In genomic region chr7:2719007-2719406, GRCh38 we compare ENCODE assay signal across 8 cellular contexts. TPM values are rescaled to one million over a fixed set of nuclear protein-coding genes. Genes with fewer than 3 reads are reported as not detected.
DNase-seq lines count a peak whose midpoint lies in the region; ATAC-seq and FAIRE-seq lines count a peak whose summit lies in the region.

No MANE protein-coding gene starts in this region.

- no peaks in the 10 kb centered on the region for H3K27me3 ChIP-seq in small intestine (ENCODE audit: control insufficient read depth in 2 of 2, insufficient read depth in 2 of 2, low read length in 2 of 2)

- WGBS in small intestine, 3 donors = 80 to 82% (median 81%) methylated on average over 16 of the region's 16 CpGs

- in situ Hi-C loops in KBM-7 (cut with MboI; ENCODE audit: low pct_unique_long_range_greater_than_20kb, low sequenced_read_pairs) = no loop called here

- no peak overlapping the region for H3K27ac Mint-ChIP-seq in activated CD4-positive, alpha-beta T cell treated with anti-CD3 and anti-CD28 coated beads, Interleukin-2, amount 10 ng/mL, durations not matched to agents 24 days and 14 days

- DNase-seq in COLO668 (lab: John Stamatoyannopoulos, UW; ENCODE audit: unreplicated experiment) (peak; percentile 52), KBM-7 (peak; percentile 40), ecto neural progenitor cell (ENCODE audit: low spot score) (peak; percentile 67), small intestine (peak; percentile 20)
- DNase-seq in activated CD4-positive, alpha-beta T cell treated with anti-CD3 and anti-CD28 coated beads, Interleukin-2, amount 10 ng/mL, durations not matched to agents 24 days and 14 days = peak; percentile 87

- peaks cover 2 to 8% of the 10 kb centered on the region in 2 donors for H3K4me1 ChIP-seq in small intestine (ENCODE audit: control insufficient read depth in 2 of 2, insufficient read depth in 1 of 2, low read depth in 1 of 2, low read length in 1 of 2)

- no peak overlapping the region for H3K4me3 ChIP-seq in small intestine (ENCODE audit: low read depth in 1 of 2, low read length in 2 of 2)

- intact Hi-C loops in activated CD4-positive, alpha-beta T cell treated with anti-CD3 and anti-CD28 coated beads, Interleukin-2, amount 10 ng/mL, durations not matched to agents 24 days and 14 days (cut with micrococcal nuclease) = loop anchor here (5.0 kb wide), 1 partner anchor 123 kb away; the partner anchor contains the start of gene GNA12

- H3K27ac ChIP-seq in small intestine (ENCODE audit: low read depth in 1 of 2, low read length in 1 of 2) = no peak overlapping the region

- no peak for FAIRE-seq in small intestine (lab: Jason Lieb, UNC)

- H3K9me3 ChIP-seq in small intestine (ENCODE audit: control insufficient read depth, low read depth) = no peaks in the 10 kb centered on the region

- peaks cover 6% of the 10 kb centered on the region for H3K36me3 Mint-ChIP-seq in activated CD4-positive, alpha-beta T cell treated with anti-CD3 and anti-CD28 coated beads, Interleukin-2, amount 10 ng/mL, durations not matched to agents 24 days and 14 days (ENCODE audit: low read depth)

- no peaks in the 10 kb centered on the region for H3K27me3 Mint-ChIP-seq in activated CD4-positive, alpha-beta T cell treated with anti-CD3 and anti-CD28 coated beads, Interleukin-2, amount 10 ng/mL, durations not matched to agents 24 days and 14 days

- ATAC-seq in GM21381 (IDR thresholded peaks at IDR 0.05; ENCODE audit: unreplicated experiment) = no peak
- no peak for ATAC-seq in GM19452 (IDR thresholded peaks at IDR 0.05; ENCODE audit: unreplicated experiment)
- ATAC-seq in GM19395 (IDR thresholded peaks at IDR 0.05; ENCODE audit: unreplicated experiment) = no peak

- peaks cover 56% of the 10 kb centered on the region for H3K4me1 Mint-ChIP-seq in activated CD4-positive, alpha-beta T cell treated with anti-CD3 and anti-CD28 coated beads, Interleukin-2, amount 10 ng/mL, durations not matched to agents 24 days and 14 days

- H3K36me3 ChIP-seq in small intestine (ENCODE audit: control insufficient read depth in 2 of 2, insufficient read depth in 2 of 2, low read length in 2 of 2) = no peaks in the 10 kb centered on the region

- H3K9me3 Mint-ChIP-seq in activated CD4-positive, alpha-beta T cell treated with anti-CD3 and anti-CD28 coated beads, Interleukin-2, amount 10 ng/mL, durations not matched to agents 24 days and 14 days = no peaks in the 10 kb centered on the region

- H3K4me3 Mint-ChIP-seq in activated CD4-positive, alpha-beta T cell treated with anti-CD3 and anti-CD28 coated beads, Interleukin-2, amount 10 ng/mL, durations not matched to agents 24 days and 14 days = no peak overlapping the region

RNA-seq across cellular contexts. Expression of gene AMZ1, which starts 31.0 kb away (rescaled TPM):
- not detected in 2 replicates for total RNA-seq in activated CD4-positive, alpha-beta T cell treated with anti-CD3 and anti-CD28 coated beads, Interleukin-2, amount 10 ng/mL, durations not matched to agents 24 days and 14 days
- under 1 TPM in 1 of 3 donors, not detected in 2; 0.07 TPM for polyA plus RNA-seq in small intestine

Comparison
In these comparisons a context has a peak if more than half of its experiments do, and no peak if none do; other contexts are left out.
1. DNase-seq: peak in every context shown above with its lines; median percentile 87 in activated CD4-positive, alpha-beta T cell treated with anti-CD3 and anti-CD28 coated beads, Interleukin-2, amount 10 ng/mL, durations not matched to agents 24 days and 14 days; 67 in ecto neural progenitor cell; 52 in COLO668; 40 in KBM-7; 20 in small intestine.